Comparison of ENCODE assay signal across 9 cellular contexts in genomic region chr12:22046968-22047390, GRCh38. TPM values are rescaled to one million over a fixed set of nuclear protein-coding genes. Genes with fewer than 3 reads are reported as not detected.
DNase-seq lines count a peak whose midpoint lies in the region; ATAC-seq, FAIRE-seq and TF ChIP-seq lines count a peak whose summit lies in the region.
"Had no signal": no experiment of that assay in that cellular context is flagged by ENCODE, and none has a peak within 500 bp of the region (broad histone marks: within the 10 kb centered on the region; RNA-seq: fewer than 3 reads in every experiment).

No MANE protein-coding gene starts in this region.

- FAIRE-seq in RCC 7860 (lab: Jason Lieb, UNC) = no peak
- FAIRE-seq: frontal cortex had no signal

- CTCF ChIA-PET in GM10248 (lab: Yijun Ruan, JAX) = interaction anchor here (1.2 to 2.5 kb wide), 8 partner anchors 8 to 396 kb away, joined by 3 to 9 read pairs (median 4); no protein-coding TSS in a partner anchor

- H3K27me3 Mint-ChIP-seq in activated T-cell treated with anti-CD3 and anti-CD28 coated beads, Interleukin-2, amount 50 U/mL, for 72 hours (ENCODE audit: low read depth) = no peaks in the 10 kb centered on the region
- no peaks in the 10 kb centered on the region for H3K27me3 Mint-ChIP-seq in activated T-helper 2 cell treated with anti-CD3 and anti-CD28 coated beads, Interferon-gamma antibody, Interleukin-2, Interleukin-4, amounts not matched to agents 10 μg/mL and 5 μg/mL and 100 μg/mL, durations not matched to agents 14 hours and 24 hours and 36 hours (ENCODE audit: low read depth)

- DNase-seq in activated T-cell treated with anti-CD3 and anti-CD28 coated beads, Interleukin-2, amount 50 U/mL, for 72 hours = no peak
- no peak for DNase-seq in activated T-cell treated with anti-CD3 and anti-CD28 coated beads, Interleukin-2, amount 50 U/mL, for 48 hours
- DNase-seq in activated T-helper 2 cell treated with anti-CD3 and anti-CD28 coated beads, Interferon-gamma antibody, Interleukin-2, Interleukin-4, amounts not matched to agents 10 μg/mL and 5 μg/mL and 100 μg/mL, durations not matched to agents 14 hours and 24 hours and 36 hours (ENCODE audit: low spot score) = no peak
- DNase-seq in iris pigment epithelial cell (ENCODE audit: low read depth) (peak; percentile 65), RCC 7860 (ENCODE audit: low spot score) (no peak), GM10248 (ENCODE audit: extremely low spot score) (no peak), NCI-H524 treated with DMSO at 0.1 percent for 48 hours (lab: John Stamatoyannopoulos, UW) (no peak)

- ATAC-seq in activated T-cell treated with anti-CD3 and anti-CD28 coated beads, Interleukin-2, amount 50 U/mL, for 72 hours (replicated peaks in 1 of 2) = no peak

- H3K27ac Mint-ChIP-seq in activated T-cell treated with anti-CD3 and anti-CD28 coated beads, Interleukin-2, amount 50 U/mL, for 72 hours = peak overlapping the region; percentile 87
- peak overlapping the region; percentile 87 for H3K27ac Mint-ChIP-seq in activated T-helper 2 cell treated with anti-CD3 and anti-CD28 coated beads, Interferon-gamma antibody, Interleukin-2, Interleukin-4, amounts not matched to agents 10 μg/mL and 5 μg/mL and 100 μg/mL, durations not matched to agents 14 hours and 24 hours and 36 hours

- intact Hi-C loops in activated T-helper 2 cell treated with anti-CD3 and anti-CD28 coated beads, Interferon-gamma antibody, Interleukin-2, Interleukin-4, amounts not matched to agents 10 μg/mL and 5 μg/mL and 100 μg/mL, durations not matched to agents 14 hours and 24 hours and 36 hours (cut with micrococcal nuclease) = loop anchor here (1.0 to 10.0 kb wide), 5 partner anchors 288 to 592 kb away; partner anchors contain the start of genes C2CD5, ETNK1 and ST8SIA1

- peaks cover 58% of the 10 kb centered on the region for H3K4me1 Mint-ChIP-seq in activated T-cell treated with anti-CD3 and anti-CD28 coated beads, Interleukin-2, amount 50 U/mL, for 72 hours (ENCODE audit: low read depth)
- peaks cover 46% of the 10 kb centered on the region for H3K4me1 Mint-ChIP-seq in activated T-helper 2 cell treated with anti-CD3 and anti-CD28 coated beads, Interferon-gamma antibody, Interleukin-2, Interleukin-4, amounts not matched to agents 10 μg/mL and 5 μg/mL and 100 μg/mL, durations not matched to agents 14 hours and 24 hours and 36 hours (ENCODE audit: low read depth)

- H3K27ac ChIP-seq in temporal lobe (ENCODE audit: low read depth, low read length) = peak overlapping the region; percentile 82

- POLR2A ChIA-PET in GM10248 (lab: Yijun Ruan, JAX) = no interaction called here

- H3K36me3 Mint-ChIP-seq in activated T-cell treated with anti-CD3 and anti-CD28 coated beads, Interleukin-2, amount 50 U/mL, for 72 hours (ENCODE audit: insufficient read depth in 2 of 2) = peaks cover 3% of the 10 kb centered on the region in 2 donors
- peaks cover 25% of the 10 kb centered on the region for H3K36me3 Mint-ChIP-seq in activated T-helper 2 cell treated with anti-CD3 and anti-CD28 coated beads, Interferon-gamma antibody, Interleukin-2, Interleukin-4, amounts not matched to agents 10 μg/mL and 5 μg/mL and 100 μg/mL, durations not matched to agents 14 hours and 24 hours and 36 hours (ENCODE audit: low read depth)

- H3K9me3 Mint-ChIP-seq in activated T-cell treated with anti-CD3 and anti-CD28 coated beads, Interleukin-2, amount 50 U/mL, for 72 hours = no peaks in the 10 kb centered on the region
- H3K9me3 Mint-ChIP-seq in activated T-helper 2 cell treated with anti-CD3 and anti-CD28 coated beads, Interferon-gamma antibody, Interleukin-2, Interleukin-4, amounts not matched to agents 10 μg/mL and 5 μg/mL and 100 μg/mL, durations not matched to agents 14 hours and 24 hours and 36 hours = no peaks in the 10 kb centered on the region

- no peak for TF ChIP-seq CTCF in GM10248 (IDR thresholded peaks at IDR 0.05; ENCODE audit: control extremely low read depth, extremely low read depth, low read depth, missing control alignments)

- H3K4me3 Mint-ChIP-seq in activated T-cell treated with anti-CD3 and anti-CD28 coated beads, Interleukin-2, amount 50 U/mL, for 72 hours = peak overlapping the region; percentile 93 to 94
- peak overlapping the region; percentile 95 for H3K4me3 Mint-ChIP-seq in activated T-helper 2 cell treated with anti-CD3 and anti-CD28 coated beads, Interferon-gamma antibody, Interleukin-2, Interleukin-4, amounts not matched to agents 10 μg/mL and 5 μg/mL and 100 μg/mL, durations not matched to agents 14 hours and 24 hours and 36 hours (ENCODE audit: low read depth)

RNA-seq across cellular contexts. Expression of gene CMAS, which starts 1.0 kb away (rescaled TPM):
- 10 to 100 TPM; 37.4 to 39.5 TPM for total RNA-seq in activated T-cell treated with anti-CD3 and anti-CD28 coated beads, Interleukin-2, amount 50 U/mL, for 72 hours
- 36.2 and 37.7 TPM in 2 replicates for total RNA-seq in activated T-helper 2 cell treated with anti-CD3 and anti-CD28 coated beads, Interferon-gamma antibody, Interleukin-2, Interleukin-4, amounts not matched to agents 10 μg/mL and 5 μg/mL and 100 μg/mL, durations not matched to agents 14 hours and 24 hours and 36 hours
- 37.6 TPM for total RNA-seq in temporal lobe
